In genomic region chr7:140229591-140230516, GRCh38 we compare ENCODE assay signal across 8 cellular contexts. TPM values are rescaled to one million over a fixed set of nuclear protein-coding genes. Genes with fewer than 3 reads are reported as not detected.
DNase-seq lines count a peak whose midpoint lies in the region; ATAC-seq and TF ChIP-seq lines count a peak whose summit lies in the region.

No MANE protein-coding gene starts in this region.

- peak; percentile 70 for DNase-seq in activated CD4-positive, alpha-beta T cell treated with anti-CD3 and anti-CD28 coated beads for 48 hours
- peak; percentile 61 for DNase-seq in effector CD4-positive, alpha-beta T cell
- peak; percentile 44 for DNase-seq in natural killer cell
- no peak for DNase-seq in testis
- DNase-seq in OCI-M1 (lab: John Stamatoyannopoulos, UW) = no peak
- DNase-seq in SW 1271 (lab: John Stamatoyannopoulos, UW) = no peak

- TF ChIP-seq CTCF in 22Rv1 (IDR thresholded peaks at IDR 0.05) (no peak), natural killer cell (IDR thresholded peaks at IDR 0.05) (no peak), testis (IDR thresholded peaks at IDR 0.05) (no peak)

- H3K27ac Mint-ChIP-seq in natural killer cell = peak overlapping the region; percentile 94 to 98

- H3K36me3 ChIP-seq in testis (ENCODE audit: low read depth, missing control alignments) = no peaks in the 10 kb centered on the region

- WGBS in testis, 2 donors = 7 to 15% methylated on average over 20 to 44 of the region's 44 CpGs

- peak overlapping the region; percentile 78 for H3K27ac ChIP-seq in 22Rv1
- H3K27ac ChIP-seq in testis = no peak overlapping the region

- ATAC-seq in GM21576 (IDR thresholded peaks at IDR 0.05; ENCODE audit: unreplicated experiment) (peak; percentile 45), natural killer cell (peak; percentile 49 to 73 (median 67))

- H3K36me3 Mint-ChIP-seq in natural killer cell = no peaks in the 10 kb centered on the region

- peaks cover 33 to 41% of the 10 kb centered on the region in 2 donors for H3K4me1 Mint-ChIP-seq in natural killer cell

- no peaks in the 10 kb centered on the region for H3K9me3 ChIP-seq in testis

- peak overlapping the region; percentile 50 to 60 for H3K4me3 ChIP-seq in testis

- no peaks in the 10 kb centered on the region for H3K9me3 Mint-ChIP-seq in natural killer cell

- H3K4me3 Mint-ChIP-seq in natural killer cell = peak overlapping the region; percentile 93

- no peaks in the 10 kb centered on the region for H3K27me3 ChIP-seq in testis

- H3K4me1 ChIP-seq in testis = peaks cover 7% of the 10 kb centered on the region

- no peak for TF ChIP-seq POLR2A in testis (IDR thresholded peaks at IDR 0.05)

- intact Hi-C loops in natural killer cell (cut with micrococcal nuclease) (loop anchor here (2.0 kb wide), 1 partner anchor 23 kb away; no protein-coding TSS in a partner anchor), testis (cut with DNase I; ENCODE audit: low total_unique reads) (no loop called here)

- peaks cover 0 to 3% of the 10 kb centered on the region in 2 donors for H3K27me3 Mint-ChIP-seq in natural killer cell (ENCODE audit: low read depth in 2 of 2)

RNA-seq across cellular contexts. Expression of gene KDM7A, which starts 53.1 kb away (rescaled TPM):
- 10 to 100 TPM; 25.2 to 38.1 (median 36.1) TPM for total RNA-seq in natural killer cell
- 10 to 100 TPM; 24.7 to 33.6 TPM for total RNA-seq in testis
- polyA plus RNA-seq in testis (ENCODE audit: insufficient read depth, low read depth, low replicate concordance) = 24.1 TPM

Comparison
In these comparisons a context has a peak if more than half of its experiments do, and no peak if none do; other contexts are left out.
1. DNase-seq: peak in activated CD4-positive, alpha-beta T cell treated with anti-CD3 and anti-CD28 coated beads for 48 hours (single experiment), effector CD4-positive, alpha-beta T cell (single experiment) and natural killer cell (single experiment); none in testis (single experiment), OCI-M1 (single experiment) and SW 1271 (0 of 2).